In genomic region chr5:136014049-136014516, GRCh38 we compare ENCODE assay signal across 14 cellular contexts. TPM values are rescaled to one million over a fixed set of nuclear protein-coding genes. Genes with fewer than 3 reads are reported as not detected.
DNase-seq lines count a peak whose midpoint lies in the region; ATAC-seq, FAIRE-seq and TF ChIP-seq lines count a peak whose summit lies in the region.
"Had no signal": no experiment of that assay in that cellular context is flagged by ENCODE, and none has a peak within 500 bp of the region (broad histone marks: within the 10 kb centered on the region; RNA-seq: fewer than 3 reads in every experiment).

No MANE protein-coding gene starts in this region.

- H3K27me3 ChIP-seq in lower lobe of right lung (ENCODE audit: low read depth) (no peaks in the 10 kb centered on the region), pancreas (no peaks in the 10 kb centered on the region)

- TF ChIP-seq CTCF in lower lobe of right lung (IDR thresholded peaks at IDR 0.05) (no peak), pancreas (IDR thresholded peaks at IDR 0.05) (no peak)

- 66 to 74% methylated on average over 4 of the region's 4 CpGs for WGBS in pancreas, 2 donors

- no peak overlapping the region for H3K4me3 ChIP-seq in lower lobe of right lung
- no peak overlapping the region for H3K4me3 ChIP-seq in pancreas

- DNase-seq in ELR (ENCODE audit: low read depth) (peak; percentile 79), SK-N-DZ (ENCODE audit: low spot score) (peak; percentile 21), lower lobe of right lung (peak; percentile 60), pancreas (no peak)
- DNase-seq in stimulated activated CD4-positive, alpha-beta T cell treated with anti-CD3 and anti-CD28 coated beads, Interleukin-4, amount 100 ng/mL, for 1 hour, result no peak
- no peak for DNase-seq in stimulated activated CD4-positive, alpha-beta T cell treated with anti-CD3 and anti-CD28 coated beads, Interleukin-12 subunit alpha, Interleukin-12 subunit beta, amount 100 ng/mL, for 4 hours
- DNase-seq: H7, NCI-H1105, SW 1271 had no signal

- H3K9me3 ChIP-seq in lower lobe of right lung (no peaks in the 10 kb centered on the region), pancreas (no peaks in the 10 kb centered on the region)

- peak; percentile 56 for ATAC-seq in HG02610 (IDR thresholded peaks at IDR 0.05; ENCODE audit: unreplicated experiment)
- ATAC-seq in lower lobe of right lung, result peak; percentile 60 to 82
- ATAC-seq in pancreas, result no peak
- no peak for ATAC-seq in HG02852 (IDR thresholded peaks at IDR 0.05; ENCODE audit: unreplicated experiment)
- ATAC-seq: activated T-helper 17 cell treated with anti-CD3 and anti-CD28 coated beads, Interleukin-2, amount 50 U/mL, for 72 hours; natural killer cell treated with Interleukin-12 subunit alpha and Interleukin-12 subunit beta and Interleukin-15 and Interleukin-18, amount 100 ng/mL, for 72 hours had no signal

- intact Hi-C loops in lower lobe of right lung (cut with DNase I), result no loop called here
- intact Hi-C loops in pancreas (cut with DNase I), result no loop called here

- H3K36me3 ChIP-seq in lower lobe of right lung, result no peaks in the 10 kb centered on the region
- no peaks in the 10 kb centered on the region for H3K36me3 ChIP-seq in pancreas

- no peak for FAIRE-seq in pancreas (lab: Jason Lieb, UNC)

- H3K4me1 ChIP-seq in lower lobe of right lung (peaks cover 65% of the 10 kb centered on the region), pancreas (peaks cover 0 to 16% (median 0%) of the 10 kb centered on the region in 3 donors)

- no peak overlapping the region for H3K27ac ChIP-seq in lower lobe of right lung
- no peak overlapping the region for H3K27ac ChIP-seq in pancreas

RNA-seq across cellular contexts. Expression of gene TGFBI, which starts 14.7 kb away (rescaled TPM):
- polyA plus RNA-seq in SK-N-DZ (2014; cell fraction: cytosol; rRNA removed), result not detected in 2 replicates
- polyA plus RNA-seq in SK-N-DZ (2014; cell fraction: nucleus; rRNA removed), result 0.59 TPM in 1 of 2 replicates, not detected in the other
- total RNA-seq in lower lobe of right lung (140 TPM), pancreas (10 to 100 TPM in 3 of 6 donors, 1 to 10 TPM in 3; 3.7 to 50.1 (median 12.2) TPM)
- polyA plus RNA-seq in pancreas, result 10 to 100 TPM; 14.2 to 17.6 TPM
- total RNA-seq: natural killer cell treated with Interleukin-12 subunit alpha and Interleukin-12 subunit beta and Interleukin-15 and Interleukin-18, amount 100 ng/mL, for 72 hours had no signal

RNA-seq across cellular contexts. Expression of gene LECT2, which starts 59.3 kb away (rescaled TPM):
- not detected in 2 replicates for polyA plus RNA-seq in SK-N-DZ (2014; cell fraction: cytosol; rRNA removed)
- not detected in 2 replicates for polyA plus RNA-seq in SK-N-DZ (2014; cell fraction: nucleus; rRNA removed)
- total RNA-seq in lower lobe of right lung (not detected), pancreas (not detected)
- not detected for polyA plus RNA-seq in pancreas
- total RNA-seq: activated T-helper 17 cell treated with anti-CD3 and anti-CD28 coated beads, Interleukin-2, amount 50 U/mL, for 72 hours; epithelial cell of proximal tubule; H7; natural killer cell treated with Interleukin-12 subunit alpha and Interleukin-12 subunit beta and Interleukin-15 and Interleukin-18, amount 100 ng/mL, for 72 hours had no signal

Comparison
In these comparisons a context has a peak if more than half of its experiments do, and no peak if none do; other contexts are left out.
1. DNase-seq: peak in ELR (single experiment), SK-N-DZ (single experiment) and lower lobe of right lung (single experiment); none in pancreas (0 of 6), stimulated activated CD4-positive, alpha-beta T cell treated with anti-CD3 and anti-CD28 coated beads, Interleukin-4, amount 100 ng/mL, for 1 hour (single experiment) and stimulated activated CD4-positive, alpha-beta T cell treated with anti-CD3 and anti-CD28 coated beads, Interleukin-12 subunit alpha, Interleukin-12 subunit beta, amount 100 ng/mL, for 4 hours (single experiment).
2. ATAC-seq: peak in HG02610 (single experiment) and lower lobe of right lung (2 of 2); none in pancreas (0 of 4) and HG02852 (single experiment).